Comparison of ENCODE assay signal across 29 cellular contexts in genomic region chr19:40389404-40390083, GRCh38. TPM values are rescaled to one million over a fixed set of nuclear protein-coding genes. Genes with fewer than 3 reads are reported as not detected.
"Had no signal": no experiment of that assay in that cellular context is flagged by ENCODE, and none has a peak within 500 bp of the region (broad histone marks: within the 10 kb centered on the region; RNA-seq: fewer than 3 reads in every experiment).

No MANE protein-coding gene starts in this region.

- DNase-seq: heart right ventricle; islet precursor cell; left ventricle myocardium inferior; midbrain; mucosa of descending colon; naive thymus-derived CD4-positive, alpha-beta T cell; occipital lobe; retina; sigmoid colon; small intestine; spleen; stimulated activated CD4-positive, alpha-beta T cell treated with anti-CD3 and anti-CD28 coated beads, Interleukin-4, amount 100 ng/mL, for 24 hours; stimulated activated naive CD4-positive, alpha-beta T cell; tibial artery; trophoblast cell; upper lobe of right lung had no signal

- H3K27me3 Mint-ChIP-seq: naive thymus-derived CD4-positive, alpha-beta T cell; stimulated activated naive CD8-positive, alpha-beta T cell treated with anti-CD3 and anti-CD28 coated beads, Interleukin-15, Interleukin-2, amounts not matched to agents 100 ng/mL and 50 ng/mL, for 24 hours had no signal

- H3K27me3 ChIP-seq: heart right ventricle, hepatocyte, neutrophil, ovary, sigmoid colon, spleen, suprapubic skin, tibial artery, upper lobe of right lung had no signal

- ATAC-seq: heart right ventricle; mucosa of descending colon; naive thymus-derived CD4-positive, alpha-beta T cell; right cardiac atrium; stimulated activated effector memory CD8-positive, alpha-beta T cell treated with anti-CD3 and anti-CD28 coated beads, Interleukin-12 subunit alpha, Interleukin-12 subunit beta, amount 100 ng/mL, for 72 hours; upper lobe of right lung had no signal

- H3K4me3 Mint-ChIP-seq: naive thymus-derived CD4-positive, alpha-beta T cell; nephron; neural crest cell; stimulated activated effector memory CD8-positive, alpha-beta T cell treated with anti-CD3 and anti-CD28 coated beads, Interleukin-12 subunit alpha, Interleukin-12 subunit beta, amount 100 ng/mL, for 72 hours; stimulated activated naive CD8-positive, alpha-beta T cell treated with anti-CD3 and anti-CD28 coated beads, Interleukin-15, Interleukin-2, amounts not matched to agents 100 ng/mL and 50 ng/mL, for 24 hours had no signal

- H3K27ac ChIP-seq: heart right ventricle, hepatocyte, left ventricle myocardium inferior, neutrophil, ovary, prostate gland, sigmoid colon, spleen, suprapubic skin, thoracic aorta, tibial artery, upper lobe of right lung had no signal

- H3K4me1 ChIP-seq: prostate gland, sigmoid colon, spleen, tibial artery had no signal

- H3K9me3 Mint-ChIP-seq: nephron; neural crest cell; stimulated activated effector memory CD8-positive, alpha-beta T cell treated with anti-CD3 and anti-CD28 coated beads, Interleukin-12 subunit alpha, Interleukin-12 subunit beta, amount 100 ng/mL, for 72 hours; stimulated activated naive CD8-positive, alpha-beta T cell treated with anti-CD3 and anti-CD28 coated beads, Interleukin-15, Interleukin-2, amounts not matched to agents 100 ng/mL and 50 ng/mL, for 24 hours had no signal

- H3K36me3 ChIP-seq: heart right ventricle, left ventricle myocardium inferior, neutrophil, ovary, prostate gland, sigmoid colon, spleen, suprapubic skin, thoracic aorta, tibial artery, upper lobe of right lung had no signal

- H3K79me2 ChIP-seq: hepatocyte had no signal

- H3K4me3 ChIP-seq: heart right ventricle, hepatocyte, left ventricle myocardium inferior, lung, mucosa of descending colon, ovary, prostate gland, sigmoid colon, spleen, suprapubic skin, thoracic aorta, tibial artery, upper lobe of right lung had no signal

- H3K36me3 Mint-ChIP-seq: naive thymus-derived CD4-positive, alpha-beta T cell; stimulated activated effector memory CD8-positive, alpha-beta T cell treated with anti-CD3 and anti-CD28 coated beads, Interleukin-12 subunit alpha, Interleukin-12 subunit beta, amount 100 ng/mL, for 72 hours had no signal

- H3K27ac Mint-ChIP-seq: naive thymus-derived CD4-positive, alpha-beta T cell; nephron; stimulated activated effector memory CD8-positive, alpha-beta T cell treated with anti-CD3 and anti-CD28 coated beads, Interleukin-12 subunit alpha, Interleukin-12 subunit beta, amount 100 ng/mL, for 72 hours; stimulated activated naive CD8-positive, alpha-beta T cell treated with anti-CD3 and anti-CD28 coated beads, Interleukin-15, Interleukin-2, amounts not matched to agents 100 ng/mL and 50 ng/mL, for 24 hours had no signal

- H3K4me1 Mint-ChIP-seq: neural crest cell; stimulated activated effector memory CD8-positive, alpha-beta T cell treated with anti-CD3 and anti-CD28 coated beads, Interleukin-12 subunit alpha, Interleukin-12 subunit beta, amount 100 ng/mL, for 72 hours had no signal

- H3K9me3 ChIP-seq: heart right ventricle, left ventricle myocardium inferior, mucosa of descending colon, neutrophil, ovary, prostate gland, sigmoid colon, spleen, suprapubic skin, thoracic aorta, tibial artery, upper lobe of right lung had no signal

- H3K4me2 ChIP-seq: hepatocyte had no signal

- H2AFZ ChIP-seq: hepatocyte had no signal

RNA-seq across cellular contexts. Expression of gene HIPK4, which starts 0.4 kb away (rescaled TPM):
- total RNA-seq: kidney epithelial cell, left ventricle myocardium inferior, thoracic aorta had no signal
